In genomic region chrX:1391707-1392375, GRCh38 we compare ENCODE assay signal across 1 cellular context.
TF ChIP-seq lines count a peak whose summit lies in the region.

Gene SLC25A6 (minus strand): TSS chrX:1392113. CDS start chrX:1392009, 104 bp downstream.

TF ChIP-seq in HepG2, 621 proteins besides CTCF, POLR2A, EP300 and RAD21 (continued from another document and continues in another):
- TF ChIP-seq HMGXB3 (CRISPR knock-in tag; IDR thresholded peaks at IDR 0.05; ENCODE audit: borderline replicate concordance) (no peak; the same call in 1 of the 2 replicates), NFE2L1 (CRISPR knock-in tag; IDR thresholded peaks at IDR 0.05; ENCODE audit: borderline replicate concordance) (no peak), ZNF138 (CRISPR knock-in tag; IDR thresholded peaks at IDR 0.05; ENCODE audit: low read depth) (no peak; the same call in 1 of the 2 replicates), FOXP4 (CRISPR knock-in tag; IDR thresholded peaks at IDR 0.05) (no peak; the same call in 1 of the 2 replicates), IKZF5 (CRISPR knock-in tag; IDR thresholded peaks at IDR 0.05) (no peak), THRA (CRISPR knock-in tag; IDR thresholded peaks at IDR 0.05; ENCODE audit: borderline replicate concordance) (no peak), ZMYM3 (CRISPR knock-in tag; IDR thresholded peaks at IDR 0.05) (no peak), HOXA3 (CRISPR knock-in tag; IDR thresholded peaks at IDR 0.05) (peak; percentile 78; the same call in 1 of the 2 replicates), ZNF567 (CRISPR knock-in tag; IDR thresholded peaks at IDR 0.05; ENCODE audit: borderline replicate concordance) (no peak; the same call in 1 of the 2 replicates), GZF1 (CRISPR knock-in tag; IDR thresholded peaks at IDR 0.05) (no peak), ZNF709 (CRISPR knock-in tag; IDR thresholded peaks at IDR 0.05) (peak; percentile 80; the same call in 1 of the 2 replicates), MEIS2 (CRISPR knock-in tag; IDR thresholded peaks at IDR 0.05) (0 out of 2 replicates have a peak, but pooled peaks have one; percentile 74), ZFP37 (CRISPR knock-in tag; IDR thresholded peaks at IDR 0.05; ENCODE audit: borderline replicate concordance) (peak; percentile 37; the same call in 1 of the 2 replicates), KDM1A (CRISPR knock-in tag; IDR thresholded peaks at IDR 0.05) (no peak), RNF2 (conservative IDR thresholded peaks at IDR 0.05; ENCODE audit: low read depth) (0 out of 2 replicates have a peak, but pooled peaks have one; percentile 51), MAFK (conservative IDR thresholded peaks at IDR 0.05 in 1 of 2, IDR thresholded peaks at IDR 0.05 in 1 of 2; ENCODE audit: low read length in 2 of 2) (no peak), MBNL3 (CRISPR knock-in tag; conservative IDR thresholded peaks at IDR 0.05) (no peak), RERE (CRISPR knock-in tag; IDR thresholded peaks at IDR 0.05; ENCODE audit: low read depth) (no peak), PAXIP1 (CRISPR knock-in tag; conservative IDR thresholded peaks at IDR 0.05) (peak; percentile 58), HMGA1 (CRISPR knock-in tag; conservative IDR thresholded peaks at IDR 0.05) (no peak), ELF4 (CRISPR knock-in tag; IDR thresholded peaks at IDR 0.05; ENCODE audit: borderline replicate concordance) (peak; percentile 90; the same call in 1 of the 2 replicates), POLR2AphosphoS2 (IDR thresholded peaks at IDR 0.05; ENCODE audit: low read depth, low read length) (no peak; the same call in 1 of the 2 replicates)
- TF ChIP-seq, protein P1, sequence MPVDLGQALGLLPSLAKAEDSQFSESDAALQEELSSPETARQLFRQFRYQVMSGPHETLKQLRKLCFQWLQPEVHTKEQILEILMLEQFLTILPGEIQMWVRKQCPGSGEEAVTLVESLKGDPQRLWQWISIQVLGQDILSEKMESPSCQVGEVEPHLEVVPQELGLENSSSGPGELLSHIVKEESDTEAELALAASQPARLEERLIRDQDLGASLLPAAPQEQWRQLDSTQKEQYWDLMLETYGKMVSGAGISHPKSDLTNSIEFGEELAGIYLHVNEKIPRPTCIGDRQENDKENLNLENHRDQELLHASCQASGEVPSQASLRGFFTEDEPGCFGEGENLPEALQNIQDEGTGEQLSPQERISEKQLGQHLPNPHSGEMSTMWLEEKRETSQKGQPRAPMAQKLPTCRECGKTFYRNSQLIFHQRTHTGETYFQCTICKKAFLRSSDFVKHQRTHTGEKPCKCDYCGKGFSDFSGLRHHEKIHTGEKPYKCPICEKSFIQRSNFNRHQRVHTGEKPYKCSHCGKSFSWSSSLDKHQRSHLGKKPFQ (CRISPR knock-in tag; IDR thresholded peaks at IDR 0.05; ENCODE audit: insufficient replicate concordance): peak; percentile 16
- TF ChIP-seq, protein P2, sequence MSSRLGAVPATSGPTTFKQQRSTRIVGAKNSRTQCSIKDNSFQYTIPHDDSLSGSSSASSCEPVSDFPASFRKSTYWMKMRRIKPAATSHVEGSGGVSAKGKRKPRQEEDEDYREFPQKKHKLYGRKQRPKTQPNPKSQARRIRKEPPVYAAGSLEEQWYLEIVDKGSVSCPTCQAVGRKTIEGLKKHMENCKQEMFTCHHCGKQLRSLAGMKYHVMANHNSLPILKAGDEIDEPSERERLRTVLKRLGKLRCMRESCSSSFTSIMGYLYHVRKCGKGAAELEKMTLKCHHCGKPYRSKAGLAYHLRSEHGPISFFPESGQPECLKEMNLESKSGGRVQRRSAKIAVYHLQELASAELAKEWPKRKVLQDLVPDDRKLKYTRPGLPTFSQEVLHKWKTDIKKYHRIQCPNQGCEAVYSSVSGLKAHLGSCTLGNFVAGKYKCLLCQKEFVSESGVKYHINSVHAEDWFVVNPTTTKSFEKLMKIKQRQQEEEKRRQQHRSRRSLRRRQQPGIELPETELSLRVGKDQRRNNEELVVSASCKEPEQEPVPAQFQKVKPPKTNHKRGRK (CRISPR knock-in tag; IDR thresholded peaks at IDR 0.05): no peak
- TF ChIP-seq, protein P3, sequence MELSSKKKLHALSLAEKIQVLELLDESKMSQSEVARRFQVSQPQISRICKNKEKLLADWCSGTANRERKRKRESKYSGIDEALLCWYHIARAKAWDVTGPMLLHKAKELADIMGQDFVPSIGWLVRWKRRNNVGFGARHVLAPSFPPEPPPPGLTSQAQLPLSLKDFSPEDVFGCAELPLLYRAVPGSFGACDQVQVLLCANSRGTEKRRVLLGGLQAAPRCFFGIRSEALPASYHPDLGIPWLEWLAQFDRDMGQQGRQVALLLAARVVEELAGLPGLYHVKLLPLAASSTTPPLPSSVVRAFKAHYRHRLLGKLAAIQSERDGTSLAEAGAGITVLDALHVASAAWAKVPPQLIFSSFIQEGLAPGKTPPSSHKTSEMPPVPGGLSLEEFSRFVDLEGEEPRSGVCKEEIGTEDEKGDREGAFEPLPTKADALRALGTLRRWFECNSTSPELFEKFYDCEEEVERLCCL (CRISPR knock-in tag; IDR thresholded peaks at IDR 0.05; ENCODE audit: borderline replicate concordance): no peak
